ENCODE assay signal across 8 cellular contexts in the genomic region with DNA sequence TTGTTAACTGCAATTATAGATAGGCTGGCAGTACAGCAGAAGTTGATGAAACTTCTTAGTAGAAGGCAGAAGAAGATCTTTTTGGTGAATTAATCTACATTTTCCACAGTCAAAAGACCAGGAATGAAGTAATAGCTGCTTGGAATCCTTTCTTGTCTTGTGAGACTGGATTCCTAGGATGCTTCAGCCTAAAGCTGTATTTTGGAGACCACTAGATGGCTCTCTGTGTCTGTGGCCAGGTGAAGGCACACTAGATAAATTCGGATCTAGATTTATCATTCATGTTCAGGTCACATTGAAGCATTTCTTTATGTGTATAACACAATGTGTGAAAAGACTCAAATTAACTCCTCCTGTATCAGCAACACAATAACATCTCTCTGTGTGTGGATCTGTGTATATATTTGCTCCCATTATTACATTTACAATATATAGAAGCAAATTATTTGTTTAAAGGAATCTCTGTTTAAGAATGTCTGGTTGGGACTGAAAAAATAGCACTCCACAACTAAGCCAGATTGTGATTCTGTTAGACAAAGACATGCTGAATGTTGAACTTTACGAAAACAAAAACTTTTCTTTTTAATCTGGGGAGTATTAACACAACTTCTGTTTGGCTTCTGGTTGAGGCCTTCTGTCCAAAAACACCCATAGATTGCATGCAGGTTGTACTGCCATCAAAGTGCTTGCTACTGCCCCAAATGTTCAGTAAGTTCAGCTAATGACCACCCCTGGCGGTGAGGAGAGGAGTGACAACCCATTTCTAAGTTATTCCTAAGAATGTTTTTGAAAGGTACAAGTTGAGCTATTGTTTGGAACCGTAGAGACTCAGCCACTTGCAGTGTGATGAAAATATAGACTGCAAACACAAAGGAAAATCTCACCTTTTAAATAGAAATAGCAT. TPM values are rescaled to one million over a fixed set of nuclear protein-coding genes. Genes with fewer than 3 reads are reported as not detected.
A peak's percentile ranks its signal among the peaks of the same experiment; 100 is the strongest.
DNase-seq lines count a peak whose midpoint lies in the region; ATAC-seq and TF ChIP-seq lines count a peak whose summit lies in the region.
"Had no signal": no experiment of that assay in that cellular context is flagged by ENCODE, and none has a peak within 500 bp of the region (broad histone marks: within the 10 kb centered on the region; RNA-seq: fewer than 3 reads in every experiment).

No MANE protein-coding gene starts in this region.

- peak; percentile 43 for DNase-seq in D341Med (ENCODE audit: low spot score)
- DNase-seq in NCI-H446 treated with DMSO at 0.1 percent for 48 hours (lab: John Stamatoyannopoulos, UW): peak; percentile 15
- DNase-seq in chondrocyte (ENCODE audit: low spot score): no peak
- peak; percentile 53 for DNase-seq in osteoblast (ENCODE audit: insufficient read length, low spot score, missing footprints)
- DNase-seq in ascending aorta (ENCODE audit: low spot score in 2 of 2): no peak

- H3K36me3 ChIP-seq in osteoblast (ENCODE audit: insufficient read depth, low read length) (no peaks in the 10 kb centered on the region), ascending aorta (no peaks in the 10 kb centered on the region)

- H3K27ac Mint-ChIP-seq in chondrocyte (ENCODE audit: unreplicated experiment): no peak overlapping the region
- H3K27ac Mint-ChIP-seq: naive thymus-derived CD4-positive, alpha-beta T cell had no signal

- no peaks in the 10 kb centered on the region for H3K79me2 ChIP-seq in osteoblast (ENCODE audit: insufficient read depth, low read length)

- H3K9me3 Mint-ChIP-seq in chondrocyte (ENCODE audit: low read depth): no peaks in the 10 kb centered on the region

- no peaks in the 10 kb centered on the region for H3K4me1 Mint-ChIP-seq in chondrocyte (ENCODE audit: low read depth)
- H3K4me1 Mint-ChIP-seq: naive thymus-derived CD4-positive, alpha-beta T cell had no signal

- H3K27me3 ChIP-seq in osteoblast (ENCODE audit: insufficient read depth, low read length) (no peaks in the 10 kb centered on the region), ascending aorta (no peaks in the 10 kb centered on the region)

- ATAC-seq in GM18519 (IDR thresholded peaks at IDR 0.05; ENCODE audit: low FRiP score, unreplicated experiment) (peak; percentile 91), HG02938 (IDR thresholded peaks at IDR 0.05; ENCODE audit: unreplicated experiment) (peak; percentile 94)
- ATAC-seq: naive thymus-derived CD4-positive, alpha-beta T cell had no signal

- TF ChIP-seq CTCF in chondrocyte (IDR thresholded peaks at IDR 0.05): peak; percentile 71
- TF ChIP-seq CTCF in osteoblast (IDR thresholded peaks at IDR 0.05; ENCODE audit: extremely low read depth, low read depth, low read length): peak; percentile 30
- TF ChIP-seq CTCF in ascending aorta (IDR thresholded peaks at IDR 0.05): peak in 1 of 3 experiments; percentile 16

- intact Hi-C loops in ascending aorta (cut with DNase I): no loop called here

- H3K36me3 Mint-ChIP-seq in chondrocyte (ENCODE audit: low read depth): no peaks in the 10 kb centered on the region
- H3K36me3 Mint-ChIP-seq: naive thymus-derived CD4-positive, alpha-beta T cell had no signal

- H3K4me3 ChIP-seq in osteoblast (ENCODE audit: insufficient read depth, low read length) (no peak overlapping the region), ascending aorta (no peak overlapping the region)

- no peak overlapping the region for H3K27ac ChIP-seq in osteoblast (ENCODE audit: low read depth, low read length)
- H3K27ac ChIP-seq in ascending aorta: no peak overlapping the region

- H3K9me3 ChIP-seq in osteoblast (ENCODE audit: low read depth, low read length): no peaks in the 10 kb centered on the region
- no peaks in the 10 kb centered on the region for H3K9me3 ChIP-seq in ascending aorta

- peaks cover 7% of the 10 kb centered on the region for H3K27me3 Mint-ChIP-seq in chondrocyte (ENCODE audit: low read depth)

- no peak overlapping the region for H3K4me3 Mint-ChIP-seq in chondrocyte (ENCODE audit: unreplicated experiment)
- H3K4me3 Mint-ChIP-seq: naive thymus-derived CD4-positive, alpha-beta T cell had no signal

- H3K4me1 ChIP-seq in osteoblast (ENCODE audit: insufficient read depth, low read length) (no peaks in the 10 kb centered on the region), ascending aorta (no peaks in the 10 kb centered on the region)

- H4K20me1 ChIP-seq in osteoblast (ENCODE audit: insufficient read depth, low read length): no peaks in the 10 kb centered on the region

- no peak overlapping the region for H3K4me2 ChIP-seq in osteoblast (ENCODE audit: insufficient read depth, low read length)

- H2AFZ ChIP-seq in osteoblast (ENCODE audit: low read length): no peak overlapping the region

RNA-seq across cellular contexts. Expression of a gene that starts 10.6 kb away (rescaled TPM):
- not detected in 3 replicates for total RNA-seq in chondrocyte
- total RNA-seq in osteoblast: not detected in 2 replicates
- not detected for total RNA-seq in ascending aorta

Comparison
In these comparisons a context has a peak if more than half of its experiments do, and no peak if none do; other contexts are left out.
1. DNase-seq: peak in D341Med (single experiment), NCI-H446 treated with DMSO at 0.1 percent for 48 hours (single experiment) and osteoblast (single experiment); none in chondrocyte (single experiment) and ascending aorta (0 of 2).